ENCODE assay signal across 1 cellular context in the genomic region with DNA sequence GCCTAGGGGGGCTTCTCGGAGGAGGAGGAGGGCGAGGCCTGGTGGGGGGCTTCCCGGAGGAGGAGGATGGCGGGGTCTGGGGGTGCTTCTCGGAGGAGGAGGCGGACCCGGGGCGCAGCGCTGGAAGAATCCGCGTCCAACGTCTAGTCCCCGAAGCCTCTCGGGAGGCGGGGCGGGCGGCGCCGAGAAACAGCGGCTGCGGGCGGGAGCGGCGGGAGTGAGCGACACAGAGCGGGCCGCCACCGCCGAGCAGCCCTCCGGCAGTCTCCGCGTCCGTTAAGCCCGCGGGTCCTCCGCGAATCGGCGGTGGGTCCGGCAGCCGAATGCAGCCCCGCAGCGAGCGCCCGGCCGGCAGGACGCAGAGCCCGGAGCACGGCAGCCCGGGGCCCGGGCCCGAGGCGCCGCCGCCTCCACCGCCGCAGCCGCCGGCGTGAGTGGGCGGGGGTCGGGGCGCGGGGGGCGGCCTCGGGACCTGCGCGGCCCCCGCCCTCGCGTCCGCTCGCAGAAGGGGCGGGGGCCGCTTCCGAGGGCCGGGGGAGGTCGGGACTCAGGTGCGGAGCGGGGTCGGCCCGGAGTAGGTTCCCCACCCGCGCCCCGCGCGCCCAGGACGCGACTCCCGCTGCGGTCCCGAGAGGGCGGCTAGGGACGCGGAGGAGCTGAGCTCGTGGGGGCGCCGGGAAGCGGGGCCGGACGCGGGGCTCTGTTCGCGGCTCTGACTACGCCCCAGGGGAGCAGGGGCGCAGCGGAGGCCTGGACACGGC.
TF ChIP-seq lines count a peak whose summit lies in the region.

A gene (plus strand): TSS at position 214 of the 761 bp plus-strand sequence. CDS start 110 bp downstream, at position 324.

TF ChIP-seq in HepG2, 621 proteins besides CTCF, POLR2A, EP300 and RAD21 (continued from another document and continues in another):
- TF ChIP-seq, protein P1, sequence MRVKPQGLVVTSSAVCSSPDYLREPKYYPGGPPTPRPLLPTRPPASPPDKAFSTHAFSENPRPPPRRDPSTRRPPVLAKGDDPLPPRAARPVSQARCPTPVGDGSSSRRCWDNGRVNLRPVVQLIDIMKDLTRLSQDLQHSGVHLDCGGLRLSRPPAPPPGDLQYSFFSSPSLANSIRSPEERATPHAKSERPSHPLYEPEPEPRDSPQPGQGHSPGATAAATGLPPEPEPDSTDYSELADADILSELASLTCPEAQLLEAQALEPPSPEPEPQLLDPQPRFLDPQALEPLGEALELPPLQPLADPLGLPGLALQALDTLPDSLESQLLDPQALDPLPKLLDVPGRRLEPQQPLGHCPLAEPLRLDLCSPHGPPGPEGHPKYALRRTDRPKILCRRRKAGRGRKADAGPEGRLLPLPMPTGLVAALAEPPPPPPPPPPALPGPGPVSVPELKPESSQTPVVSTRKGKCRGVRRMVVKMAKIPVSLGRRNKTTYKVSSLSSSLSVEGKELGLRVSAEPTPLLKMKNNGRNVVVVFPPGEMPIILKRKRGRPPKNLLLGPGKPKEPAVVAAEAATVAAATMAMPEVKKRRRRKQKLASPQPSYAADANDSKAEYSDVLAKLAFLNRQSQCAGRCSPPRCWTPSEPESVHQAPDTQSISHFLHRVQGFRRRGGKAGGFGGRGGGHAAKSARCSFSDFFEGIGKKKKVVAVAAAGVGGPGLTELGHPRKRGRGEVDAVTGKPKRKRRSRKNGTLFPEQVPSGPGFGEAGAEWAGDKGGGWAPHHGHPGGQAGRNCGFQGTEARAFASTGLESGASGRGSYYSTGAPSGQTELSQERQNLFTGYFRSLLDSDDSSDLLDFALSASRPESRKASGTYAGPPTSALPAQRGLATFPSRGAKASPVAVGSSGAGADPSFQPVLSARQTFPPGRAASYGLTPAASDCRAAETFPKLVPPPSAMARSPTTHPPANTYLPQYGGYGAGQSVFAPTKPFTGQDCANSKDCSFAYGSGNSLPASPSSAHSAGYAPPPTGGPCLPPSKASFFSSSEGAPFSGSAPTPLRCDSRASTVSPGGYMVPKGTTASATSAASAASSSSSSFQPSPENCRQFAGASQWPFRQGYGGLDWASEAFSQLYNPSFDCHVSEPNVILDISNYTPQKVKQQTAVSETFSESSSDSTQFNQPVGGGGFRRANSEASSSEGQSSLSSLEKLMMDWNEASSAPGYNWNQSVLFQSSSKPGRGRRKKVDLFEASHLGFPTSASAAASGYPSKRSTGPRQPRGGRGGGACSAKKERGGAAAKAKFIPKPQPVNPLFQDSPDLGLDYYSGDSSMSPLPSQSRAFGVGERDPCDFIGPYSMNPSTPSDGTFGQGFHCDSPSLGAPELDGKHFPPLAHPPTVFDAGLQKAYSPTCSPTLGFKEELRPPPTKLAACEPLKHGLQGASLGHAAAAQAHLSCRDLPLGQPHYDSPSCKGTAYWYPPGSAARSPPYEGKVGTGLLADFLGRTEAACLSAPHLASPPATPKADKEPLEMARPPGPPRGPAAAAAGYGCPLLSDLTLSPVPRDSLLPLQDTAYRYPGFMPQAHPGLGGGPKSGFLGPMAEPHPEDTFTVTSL (CRISPR knock-in tag; IDR thresholded peaks at IDR 0.05; ENCODE audit: borderline replicate concordance): no peak
- TF ChIP-seq ZBTB42 (CRISPR knock-in tag; IDR thresholded peaks at IDR 0.05) (no peak), ZNF230 (CRISPR knock-in tag; IDR thresholded peaks at IDR 0.05) (no peak), HNRNPUL1 (IDR thresholded peaks at IDR 0.05; ENCODE audit: low read depth, low read length) (no peak), ZNF225 (CRISPR knock-in tag; IDR thresholded peaks at IDR 0.05) (peak; percentile 25; the same call in 1 of the 2 replicates), SAFB2 (CRISPR knock-in tag; IDR thresholded peaks at IDR 0.05; ENCODE audit: borderline replicate concordance, low read depth) (no peak), PRMT3 (CRISPR knock-in tag; IDR thresholded peaks at IDR 0.05; ENCODE audit: borderline replicate concordance, low read depth) (no peak), ZNF547 (CRISPR knock-in tag; IDR thresholded peaks at IDR 0.05) (no peak), NCOA5 (CRISPR knock-in tag; IDR thresholded peaks at IDR 0.05) (no peak), ZFP62 (CRISPR knock-in tag; IDR thresholded peaks at IDR 0.05) (no peak), ZBTB3 (CRISPR knock-in tag; IDR thresholded peaks at IDR 0.05; ENCODE audit: borderline replicate concordance, low read depth) (no peak), CEBPB (IDR thresholded peaks at IDR 0.05; ENCODE audit: borderline replicate concordance, low read depth, low read length) (no peak), SOX6 (IDR thresholded peaks at IDR 0.05) (no peak), SOX6 (CRISPR knock-in tag; IDR thresholded peaks at IDR 0.05) (no peak), MXI1 (IDR thresholded peaks at IDR 0.05; ENCODE audit: borderline replicate concordance, low read depth, low read length) (no peak; the same call in 2 of the 3 replicates), GLI4 (CRISPR knock-in tag; IDR thresholded peaks at IDR 0.05; ENCODE audit: borderline replicate concordance) (no peak), SP4 (CRISPR knock-in tag; IDR thresholded peaks at IDR 0.05) (no peak; the same call in 1 of the 2 replicates), STAT5B (CRISPR knock-in tag; IDR thresholded peaks at IDR 0.05) (no peak), RBM39 (IDR thresholded peaks at IDR 0.05; ENCODE audit: low read depth, low read length, poor library complexity, severe bottlenecking) (no peak), ELF4 (CRISPR knock-in tag; IDR thresholded peaks at IDR 0.05; ENCODE audit: borderline replicate concordance) (no peak), SIN3B (IDR thresholded peaks at IDR 0.05; ENCODE audit: low read length) (no peak), PHB2 (IDR thresholded peaks at IDR 0.05; ENCODE audit: partially characterized antibody) (no peak), ZNF124 (CRISPR knock-in tag; IDR thresholded peaks at IDR 0.05) (no peak), ZSCAN22 (CRISPR knock-in tag; IDR thresholded peaks at IDR 0.05) (no peak), SRF (IDR thresholded peaks at IDR 0.05; ENCODE audit: low read depth, low read length) (no peak), KLF9 (CRISPR knock-in tag; IDR thresholded peaks at IDR 0.05; ENCODE audit: low read depth) (no peak), FOXA1 (IDR thresholded peaks at IDR 0.05) (no peak), FOXA1 (CRISPR knock-in tag; IDR thresholded peaks at IDR 0.05) (no peak), ZNF891 (CRISPR knock-in tag; IDR thresholded peaks at IDR 0.05) (no peak), ZNF143 (CRISPR knock-in tag; IDR thresholded peaks at IDR 0.05) (peak; percentile 64; the same call in 1 of the 2 replicates), SRSF1 (optimal IDR thresholded peaks at IDR 0.05; ENCODE audit: low read depth, low read length) (peak; percentile 44), JARID2 (CRISPR knock-in tag; IDR thresholded peaks at IDR 0.05; ENCODE audit: insufficient replicate concordance) (no peak), MED8 (CRISPR knock-in tag; IDR thresholded peaks at IDR 0.05; ENCODE audit: insufficient replicate concordance) (no peak), ZNF644 (CRISPR knock-in tag; IDR thresholded peaks at IDR 0.05; ENCODE audit: low read depth) (no peak), MEIS2 (CRISPR knock-in tag; IDR thresholded peaks at IDR 0.05) (peak; percentile 23; the same call in 1 of the 2 replicates), PTBP1 (IDR thresholded peaks at IDR 0.05; ENCODE audit: low read depth, low read length, poor library complexity, severe bottlenecking) (no peak), TOPORS (CRISPR knock-in tag; IDR thresholded peaks at IDR 0.05) (no peak), NFKB2 (CRISPR knock-in tag; IDR thresholded peaks at IDR 0.05; ENCODE audit: borderline replicate concordance) (no peak), ZNF121 (CRISPR knock-in tag; IDR thresholded peaks at IDR 0.05) (no peak)
- TF ChIP-seq, protein P2, sequence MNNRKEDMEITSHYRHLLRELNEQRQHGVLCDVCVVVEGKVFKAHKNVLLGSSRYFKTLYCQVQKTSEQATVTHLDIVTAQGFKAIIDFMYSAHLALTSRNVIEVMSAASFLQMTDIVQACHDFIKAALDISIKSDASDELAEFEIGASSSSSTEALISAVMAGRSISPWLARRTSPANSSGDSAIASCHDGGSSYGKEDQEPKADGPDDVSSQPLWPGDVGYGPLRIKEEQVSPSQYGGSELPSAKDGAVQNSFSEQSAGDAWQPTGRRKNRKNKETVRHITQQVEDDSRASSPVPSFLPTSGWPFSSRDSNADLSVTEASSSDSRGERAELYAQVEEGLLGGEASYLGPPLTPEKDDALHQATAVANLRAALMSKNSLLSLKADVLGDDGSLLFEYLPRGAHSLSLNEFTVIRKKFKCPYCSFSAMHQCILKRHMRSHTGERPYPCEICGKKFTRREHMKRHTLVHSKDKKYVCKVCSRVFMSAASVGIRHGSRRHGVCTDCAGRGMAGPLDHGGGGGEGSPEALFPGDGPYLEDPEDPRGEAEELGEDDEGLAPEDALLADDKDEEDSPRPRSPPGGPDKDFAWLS (CRISPR knock-in tag; IDR thresholded peaks at IDR 0.05; ENCODE audit: borderline replicate concordance): no peak
- TF ChIP-seq, protein P3, sequence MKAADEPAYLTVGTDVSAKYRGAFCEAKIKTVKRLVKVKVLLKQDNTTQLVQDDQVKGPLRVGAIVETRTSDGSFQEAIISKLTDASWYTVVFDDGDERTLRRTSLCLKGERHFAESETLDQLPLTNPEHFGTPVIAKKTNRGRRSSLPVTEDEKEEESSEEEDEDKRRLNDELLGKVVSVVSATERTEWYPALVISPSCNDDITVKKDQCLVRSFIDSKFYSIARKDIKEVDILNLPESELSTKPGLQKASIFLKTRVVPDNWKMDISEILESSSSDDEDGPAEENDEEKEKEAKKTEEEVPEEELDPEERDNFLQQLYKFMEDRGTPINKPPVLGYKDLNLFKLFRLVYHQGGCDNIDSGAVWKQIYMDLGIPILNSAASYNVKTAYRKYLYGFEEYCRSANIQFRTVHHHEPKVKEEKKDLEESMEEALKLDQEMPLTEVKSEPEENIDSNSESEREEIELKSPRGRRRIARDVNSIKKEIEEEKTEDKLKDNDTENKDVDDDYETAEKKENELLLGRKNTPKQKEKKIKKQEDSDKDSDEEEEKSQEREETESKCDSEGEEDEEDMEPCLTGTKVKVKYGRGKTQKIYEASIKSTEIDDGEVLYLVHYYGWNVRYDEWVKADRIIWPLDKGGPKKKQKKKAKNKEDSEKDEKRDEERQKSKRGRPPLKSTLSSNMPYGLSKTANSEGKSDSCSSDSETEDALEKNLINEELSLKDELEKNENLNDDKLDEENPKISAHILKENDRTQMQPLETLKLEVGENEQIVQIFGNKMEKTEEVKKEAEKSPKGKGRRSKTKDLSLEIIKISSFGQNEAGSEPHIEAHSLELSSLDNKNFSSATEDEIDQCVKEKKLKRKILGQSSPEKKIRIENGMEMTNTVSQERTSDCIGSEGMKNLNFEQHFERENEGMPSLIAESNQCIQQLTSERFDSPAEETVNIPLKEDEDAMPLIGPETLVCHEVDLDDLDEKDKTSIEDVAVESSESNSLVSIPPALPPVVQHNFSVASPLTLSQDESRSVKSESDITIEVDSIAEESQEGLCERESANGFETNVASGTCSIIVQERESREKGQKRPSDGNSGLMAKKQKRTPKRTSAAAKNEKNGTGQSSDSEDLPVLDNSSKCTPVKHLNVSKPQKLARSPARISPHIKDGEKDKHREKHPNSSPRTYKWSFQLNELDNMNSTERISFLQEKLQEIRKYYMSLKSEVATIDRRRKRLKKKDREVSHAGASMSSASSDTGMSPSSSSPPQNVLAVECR (CRISPR knock-in tag; IDR thresholded peaks at IDR 0.05; ENCODE audit: borderline replicate concordance): peak; percentile 75; the same call in 1 of the 2 replicates
- TF ChIP-seq, protein P4, sequence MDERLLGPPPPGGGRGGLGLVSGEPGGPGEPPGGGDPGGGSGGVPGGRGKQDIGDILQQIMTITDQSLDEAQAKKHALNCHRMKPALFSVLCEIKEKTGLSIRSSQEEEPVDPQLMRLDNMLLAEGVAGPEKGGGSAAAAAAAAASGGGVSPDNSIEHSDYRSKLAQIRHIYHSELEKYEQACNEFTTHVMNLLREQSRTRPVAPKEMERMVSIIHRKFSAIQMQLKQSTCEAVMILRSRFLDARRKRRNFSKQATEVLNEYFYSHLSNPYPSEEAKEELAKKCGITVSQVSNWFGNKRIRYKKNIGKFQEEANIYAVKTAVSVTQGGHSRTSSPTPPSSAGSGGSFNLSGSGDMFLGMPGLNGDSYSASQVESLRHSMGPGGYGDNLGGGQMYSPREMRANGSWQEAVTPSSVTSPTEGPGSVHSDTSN (CRISPR knock-in tag; IDR thresholded peaks at IDR 0.05): no peak
- TF ChIP-seq, protein P5, sequence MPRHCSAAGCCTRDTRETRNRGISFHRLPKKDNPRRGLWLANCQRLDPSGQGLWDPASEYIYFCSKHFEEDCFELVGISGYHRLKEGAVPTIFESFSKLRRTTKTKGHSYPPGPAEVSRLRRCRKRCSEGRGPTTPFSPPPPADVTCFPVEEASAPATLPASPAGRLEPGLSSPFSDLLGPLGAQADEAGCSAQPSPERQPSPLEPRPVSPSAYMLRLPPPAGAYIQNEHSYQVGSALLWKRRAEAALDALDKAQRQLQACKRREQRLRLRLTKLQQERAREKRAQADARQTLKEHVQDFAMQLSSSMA (CRISPR knock-in tag; IDR thresholded peaks at IDR 0.05): no peak
- TF ChIP-seq, protein P6, sequence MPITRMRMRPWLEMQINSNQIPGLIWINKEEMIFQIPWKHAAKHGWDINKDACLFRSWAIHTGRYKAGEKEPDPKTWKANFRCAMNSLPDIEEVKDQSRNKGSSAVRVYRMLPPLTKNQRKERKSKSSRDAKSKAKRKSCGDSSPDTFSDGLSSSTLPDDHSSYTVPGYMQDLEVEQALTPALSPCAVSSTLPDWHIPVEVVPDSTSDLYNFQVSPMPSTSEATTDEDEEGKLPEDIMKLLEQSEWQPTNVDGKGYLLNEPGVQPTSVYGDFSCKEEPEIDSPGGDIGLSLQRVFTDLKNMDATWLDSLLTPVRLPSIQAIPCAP (CRISPR knock-in tag; IDR thresholded peaks at IDR 0.05; ENCODE audit: low read depth): no peak
